ENCODE assay signal across 9 cellular contexts in the genomic region with DNA sequence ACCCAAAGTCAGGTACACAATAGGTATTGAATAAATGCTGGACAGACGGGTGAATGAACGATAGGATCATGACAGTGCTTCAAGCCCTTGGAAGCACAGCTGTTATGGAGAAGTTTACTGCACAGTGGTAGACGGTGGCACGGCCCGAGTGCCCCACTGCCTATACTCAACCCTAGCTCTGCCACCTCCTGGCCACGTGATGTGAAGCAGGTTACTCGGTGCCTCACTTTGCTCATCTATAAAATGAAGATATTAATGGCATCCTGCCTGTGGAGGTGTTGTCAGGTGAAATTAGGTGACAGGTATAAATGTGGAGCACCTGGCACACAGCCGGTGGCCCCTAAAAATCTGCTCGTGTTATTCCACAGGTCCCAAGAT. TPM values are rescaled to one million over a fixed set of nuclear protein-coding genes. Genes with fewer than 3 reads are reported as not detected.
DNase-seq lines count a peak whose midpoint lies in the region; ATAC-seq, FAIRE-seq and TF ChIP-seq lines count a peak whose summit lies in the region.
"Had no signal": no experiment of that assay in that cellular context is flagged by ENCODE, and none has a peak within 500 bp of the region (broad histone marks: within the 10 kb centered on the region; RNA-seq: fewer than 3 reads in every experiment).

No MANE protein-coding gene starts in this region.

- ATAC-seq in GM18907 (IDR thresholded peaks at IDR 0.05; ENCODE audit: unreplicated experiment) = peak; percentile 24

- no peaks in the 10 kb centered on the region for H3K27me3 ChIP-seq in H1 (replicated peaks in 1 of 4; ENCODE audit: control insufficient read depth in 3 of 4, extremely low read depth in 1 of 4, insufficient read depth in 3 of 4, low read length in 3 of 4)

- intact Hi-C loops in activated CD4-positive, alpha-beta memory T cell treated with anti-CD3 and anti-CD28 coated beads for 36 hours (cut with micrococcal nuclease) = loop anchor here (1.0 to 5.0 kb wide), 3 partner anchors 16 to 377 kb away; no protein-coding TSS in a partner anchor

- no peak overlapping the region for H2BK15ac ChIP-seq in H1 (ENCODE audit: low read length)

- no peaks in the 10 kb centered on the region for H3K9me3 Mint-ChIP-seq in activated CD4-positive, alpha-beta memory T cell treated with anti-CD3 and anti-CD28 coated beads for 36 hours

- H3K4me1 ChIP-seq in H1 (replicated peaks in 1 of 4; ENCODE audit: control insufficient read depth in 3 of 4, insufficient read depth in 4 of 4, low read length in 3 of 4) = peaks cover 0 to 2% (median 0%) of the 10 kb centered on the region in 4 experiments; a peak in 1 of 7 replicates

- no peak overlapping the region for H2BK5ac ChIP-seq in H1 (ENCODE audit: low read depth, low read length)

- no peaks in the 10 kb centered on the region for H3K23me2 ChIP-seq in H1 (ENCODE audit: low read depth, low read length)

- no peak for TF ChIP-seq EP300 in H1 (IDR thresholded peaks at IDR 0.05; ENCODE audit: borderline replicate concordance in 1 of 2, low read depth in 2 of 2, low read length in 2 of 2)

- no peak overlapping the region for H2AFZ ChIP-seq in H1 (ENCODE audit: low read length)

- no peak overlapping the region for H2BK120ac ChIP-seq in H1 (replicated peaks; ENCODE audit: low read depth, low read length)

- TF ChIP-seq POLR2A in H1 (IDR thresholded peaks at IDR 0.05; ENCODE audit: control extremely low read depth in 1 of 2, low read depth in 2 of 2, low read length in 2 of 2) = no peak

- TF ChIP-seq RAD21 in H1 (IDR thresholded peaks at IDR 0.05 in 1 of 2, conservative IDR thresholded peaks at IDR 0.05 in 1 of 2; ENCODE audit: low read depth in 2 of 2, low read length in 2 of 2) = peak; percentile 53 to 71

- no peak overlapping the region for H3K14ac ChIP-seq in H1 (ENCODE audit: insufficient read length)

- H3K36me3 ChIP-seq in H1 (ENCODE audit: control insufficient read depth in 2 of 4, insufficient read depth in 4 of 4, low read length in 3 of 4) = no peaks in the 10 kb centered on the region

- FAIRE-seq in H1 (lab: Jason Lieb, UNC) (no peak), GM19239 (lab: Jason Lieb, UNC) (no peak)

- no peaks in the 10 kb centered on the region for H3K27me3 Mint-ChIP-seq in activated CD4-positive, alpha-beta memory T cell treated with anti-CD3 and anti-CD28 coated beads for 36 hours

- no peak overlapping the region; the same call in 1 of the 2 replicates for H4K8ac ChIP-seq in H1 (ENCODE audit: extremely low read depth, insufficient read depth, low read length)

- H3K4me1 Mint-ChIP-seq in activated CD4-positive, alpha-beta memory T cell treated with anti-CD3 and anti-CD28 coated beads for 36 hours (ENCODE audit: low read depth) = peaks cover 78% of the 10 kb centered on the region

- no peak overlapping the region for H3K4me3 ChIP-seq in AG04449 (ENCODE audit: low read depth, low read length)
- H3K4me3 ChIP-seq in H1 (ENCODE audit: extremely low read depth in 1 of 4, insufficient read depth in 2 of 4, low read depth in 3 of 4, low read length in 4 of 4) = no peak overlapping the region
- H3K4me3 ChIP-seq in skeletal muscle cell (ENCODE audit: low read depth, low read length) = peak overlapping the region; percentile 10

- no peaks in the 10 kb centered on the region for H3K79me1 ChIP-seq in H1 (ENCODE audit: low read depth, low read length)

- no peak overlapping the region for H3K23ac ChIP-seq in H1 (ENCODE audit: insufficient read length)

- H3K4ac ChIP-seq in H1 (replicated peaks; ENCODE audit: insufficient read length, low read depth, low read length) = no peak overlapping the region

- CTCF ChIA-PET in AG04449 (lab: Yijun Ruan, JAX) = interaction anchor here (0.8 to 13.2 kb wide), 7 partner anchors 9 to 315 kb away, joined by 3 to 135 read pairs (median 6); no protein-coding TSS in a partner anchor
- CTCF ChIA-PET in activated CD4-positive, alpha-beta memory T cell treated with anti-CD3 and anti-CD28 coated beads for 36 hours (lab: Charles Lee) = interaction anchor here (0.9 to 19.1 kb wide), 25 partner anchors 9 to 210 kb away, joined by 3 to 425 read pairs (median 5); partner anchors contain the start of genes CCDC197 and OTUB2
- CTCF ChIA-PET in H1 (lab: Charles Lee; ENCODE audit: partially characterized antibody) = interaction anchor here (0.6 to 7.8 kb wide), 17 partner anchors 8 to 134 kb away, joined by 3 to 81 read pairs (median 6); partner anchors contain the start of gene CCDC197

- peak; percentile 24 for TF ChIP-seq CTCF in AG04449 (IDR thresholded peaks at IDR 0.05; ENCODE audit: insufficient read depth, low read length, missing control alignments)
- peak; percentile 59 to 70 (median 61) for TF ChIP-seq CTCF in H1 (IDR thresholded peaks at IDR 0.05; ENCODE audit: control extremely low read depth in 1 of 3, insufficient read depth in 1 of 3, low read depth in 1 of 3, low read length in 3 of 3)

- no peak overlapping the region for H4K5ac ChIP-seq in H1 (ENCODE audit: insufficient read length, low read depth, low read length)

- H3K4me3 Mint-ChIP-seq in activated CD4-positive, alpha-beta memory T cell treated with anti-CD3 and anti-CD28 coated beads for 36 hours = peak overlapping the region; percentile 74

- H3K79me2 ChIP-seq in H1 (ENCODE audit: control insufficient read depth in 1 of 2, insufficient read depth in 2 of 2, low read length in 2 of 2) = no peaks in the 10 kb centered on the region

- H2BK20ac ChIP-seq in H1 (ENCODE audit: low read length) = no peak overlapping the region

- no peak for DNase-seq in AG04449 (ENCODE audit: low read depth, low spot score)
- peak; percentile 6 for DNase-seq in NCI-H2196 treated with DMSO at 0.1 percent for 48 hours (lab: John Stamatoyannopoulos, UW; ENCODE audit: unreplicated experiment)
- DNase-seq in activated CD4-positive, alpha-beta memory T cell treated with anti-CD3 and anti-CD28 coated beads for 36 hours = peak; percentile 82
- DNase-seq in H1 (ENCODE audit: low read depth in 1 of 2, low spot score in 2 of 2) = no peak
- DNase-seq in skeletal muscle cell (ENCODE audit: low read depth) = no peak
- no peak for DNase-seq in NCI-H446 treated with DMSO at 0.1 percent for 48 hours (lab: John Stamatoyannopoulos, UW)
- DNase-seq in GM19239 (ENCODE audit: insufficient read length, low spot score) = no peak

- H3K18ac ChIP-seq in H1 (ENCODE audit: extremely low read depth, low read length) = no peak overlapping the region

- no peak overlapping the region for H3K56ac ChIP-seq in H1 (replicated peaks; ENCODE audit: insufficient read length, low read depth, low read length)

- no peaks in the 10 kb centered on the region for H4K20me1 ChIP-seq in H1 (replicated peaks in 1 of 2; ENCODE audit: control insufficient read depth in 1 of 2, insufficient read depth in 2 of 2, low read length in 2 of 2)

- peaks cover 15% of the 10 kb centered on the region for H3K36me3 Mint-ChIP-seq in activated CD4-positive, alpha-beta memory T cell treated with anti-CD3 and anti-CD28 coated beads for 36 hours

- H3K27ac ChIP-seq in H1 (ENCODE audit: low read depth, low read length) = no peak overlapping the region

- no peak overlapping the region for H3K9ac ChIP-seq in H1 (replicated peaks in 1 of 4; ENCODE audit: extremely low read depth in 1 of 4, low read depth in 3 of 4, low read length in 3 of 4)

- no peaks in the 10 kb centered on the region for H3K9me3 ChIP-seq in H1 (ENCODE audit: insufficient read depth in 2 of 2, low read depth in 1 of 2, low read length in 1 of 2)

- WGBS in H1 (ENCODE audit: extremely low coverage in 1 of 2, insufficient coverage in 1 of 2, insufficient read length in 1 of 2, insufficient replicate concordance in 2 of 2, low coverage in 1 of 2, low lambda C conversion rate in 2 of 2, missing lambda C conversion rate in 1 of 2), 2 experiments = 77% methylated on average over 9 of the region's 9 CpGs; no CpG with 5 or more reads in 1 of the 2 experiments

- POLR2A ChIA-PET in AG04449 (lab: Yijun Ruan, JAX) = no interaction called here
- POLR2A ChIA-PET in activated CD4-positive, alpha-beta memory T cell treated with anti-CD3 and anti-CD28 coated beads for 36 hours (lab: Charles Lee) = interaction anchor here (0.9 to 10.3 kb wide), 11 partner anchors 8 to 111 kb away, joined by 3 to 447 read pairs (median 3); partner anchors contain the start of genes DDX24 and IFI27L1
- POLR2A ChIA-PET in H1 (lab: Charles Lee; ENCODE audit: partially characterized antibody) = interaction anchor here (1.0 to 1.3 kb wide), 2 partner anchors 18 to 31 kb away, joined by 3 to 4 read pairs; no protein-coding TSS in a partner anchor

- no peak overlapping the region for H2AK5ac ChIP-seq in H1 (ENCODE audit: low read depth, low read length)

- no peak overlapping the region for H3K4me2 ChIP-seq in H1 (ENCODE audit: insufficient read depth in 1 of 2, low read depth in 2 of 2, low read length in 2 of 2)

- no peak overlapping the region for H2BK12ac ChIP-seq in H1 (ENCODE audit: low read depth, low read length)

- H3K27ac Mint-ChIP-seq in activated CD4-positive, alpha-beta memory T cell treated with anti-CD3 and anti-CD28 coated beads for 36 hours = peak overlapping the region; percentile 96

- H4K91ac ChIP-seq in H1 (replicated peaks; ENCODE audit: insufficient read length, low read length) = no peak overlapping the region

RNA-seq across cellular contexts. Expression of gene ASB2, which starts 5.8 kb away (rescaled TPM):
- 10 to 100 TPM; 40.6 to 44.6 TPM for total RNA-seq in activated CD4-positive, alpha-beta memory T cell treated with anti-CD3 and anti-CD28 coated beads for 36 hours
- total RNA-seq in H1 (2021; fragmentation: NEBNext Ultra II Directional; extraction: Animal tissue kit (Norgen Biotek cat#: 25700)) = 0.77 and 1.0 TPM in 2 replicates
- polyA plus RNA-seq in H1 (2011; rRNA removed) = 2.1 and 3.2 TPM in 2 replicates
- polyA plus RNA-seq in H1 (2011; cell fraction: cytosol; rRNA removed) = 1.3 TPM
- 0.91 TPM for polyA plus RNA-seq in H1 (2011; cell fraction: nucleus; rRNA removed)
- polyA plus RNA-seq in H1 (2012, experiment 1 of 2) = 0.37 to 0.97 TPM (median 0.77 TPM) in 4 replicates
- polyA plus RNA-seq in H1 (2012, experiment 2 of 2) = 0.47 TPM
- 0.83 TPM for polyA plus RNA-seq in H1 (2013, experiment 1 of 2)
- polyA plus RNA-seq in H1 (2013, experiment 2 of 2) = 1.2 TPM
- 1.2 and 2.1 TPM in 2 replicates for polyA minus RNA-seq in H1 (2011; rRNA and poly(A)+ RNA removed)
- 3.7 TPM for polyA minus RNA-seq in H1 (2011; cell fraction: cytosol; rRNA and poly(A)+ RNA removed)
- 1.9 TPM for polyA minus RNA-seq in H1 (2011; cell fraction: nucleus; rRNA and poly(A)+ RNA removed)

RNA-seq across cellular contexts. Expression of gene CCDC197, which starts 26.5 kb away (rescaled TPM):
- total RNA-seq in activated CD4-positive, alpha-beta memory T cell treated with anti-CD3 and anti-CD28 coated beads for 36 hours = under 1 TPM; 0.44 to 0.69 TPM
- total RNA-seq in H1 (2021; fragmentation: NEBNext Ultra II Directional; extraction: Animal tissue kit (Norgen Biotek cat#: 25700)) = not detected in 2 replicates
- polyA plus RNA-seq in H1 (2011; rRNA removed) = not detected in 2 replicates
- polyA plus RNA-seq in H1 (2011; cell fraction: cytosol; rRNA removed) = not detected
- polyA plus RNA-seq in H1 (2011; cell fraction: nucleus; rRNA removed) = not detected
- not detected in 4 replicates for polyA plus RNA-seq in H1 (2012, experiment 1 of 2)
- not detected for polyA plus RNA-seq in H1 (2012, experiment 2 of 2)
- polyA plus RNA-seq in H1 (2013, experiment 1 of 2) = not detected
- not detected for polyA plus RNA-seq in H1 (2013, experiment 2 of 2)
- not detected in 2 replicates for polyA minus RNA-seq in H1 (2011; rRNA and poly(A)+ RNA removed)
- polyA minus RNA-seq in H1 (2011; cell fraction: cytosol; rRNA and poly(A)+ RNA removed) = not detected
- polyA minus RNA-seq in H1 (2011; cell fraction: nucleus; rRNA and poly(A)+ RNA removed) = not detected
- polyA plus RNA-seq: esophagus had no signal

RNA-seq across cellular contexts. Expression of gene FAM181A, which starts 43.4 kb away (rescaled TPM):
- total RNA-seq in activated CD4-positive, alpha-beta memory T cell treated with anti-CD3 and anti-CD28 coated beads for 36 hours = not detected
- not detected in 2 replicates for total RNA-seq in H1 (2021; fragmentation: NEBNext Ultra II Directional; extraction: Animal tissue kit (Norgen Biotek cat#: 25700))
- not detected in 2 replicates for polyA plus RNA-seq in H1 (2011; rRNA removed)
- polyA plus RNA-seq in H1 (2011; cell fraction: cytosol; rRNA removed) = not detected
- not detected for polyA plus RNA-seq in H1 (2011; cell fraction: nucleus; rRNA removed)
- not detected in 4 replicates for polyA plus RNA-seq in H1 (2012, experiment 1 of 2)
- not detected for polyA plus RNA-seq in H1 (2012, experiment 2 of 2)
- polyA plus RNA-seq in H1 (2013, experiment 1 of 2) = not detected
- polyA plus RNA-seq in H1 (2013, experiment 2 of 2) = not detected
- polyA minus RNA-seq in H1 (2011; rRNA and poly(A)+ RNA removed) = not detected in 2 replicates
- polyA minus RNA-seq in H1 (2011; cell fraction: cytosol; rRNA and poly(A)+ RNA removed) = not detected
- not detected for polyA minus RNA-seq in H1 (2011; cell fraction: nucleus; rRNA and poly(A)+ RNA removed)
- polyA plus RNA-seq: esophagus had no signal

RNA-seq across cellular contexts. Expression of gene OTUB2, which starts 55.6 kb away (rescaled TPM):
- 1 to 10 TPM; 2.0 to 2.9 TPM for total RNA-seq in activated CD4-positive, alpha-beta memory T cell treated with anti-CD3 and anti-CD28 coated beads for 36 hours
- 4.1 and 4.2 TPM in 2 replicates for total RNA-seq in H1 (2021; fragmentation: NEBNext Ultra II Directional; extraction: Animal tissue kit (Norgen Biotek cat#: 25700))
- 2.2 and 2.6 TPM in 2 replicates for polyA plus RNA-seq in H1 (2011; rRNA removed)
- 2.1 TPM for polyA plus RNA-seq in H1 (2011; cell fraction: cytosol; rRNA removed)
- 3.1 TPM for polyA plus RNA-seq in H1 (2011; cell fraction: nucleus; rRNA removed)
- polyA plus RNA-seq in H1 (2012, experiment 1 of 2) = 2.8 to 4.1 TPM (median 3.5 TPM) in 4 replicates
- polyA plus RNA-seq in H1 (2012, experiment 2 of 2) = 5.0 TPM
- 2.3 TPM for polyA plus RNA-seq in H1 (2013, experiment 1 of 2)
- 2.1 TPM for polyA plus RNA-seq in H1 (2013, experiment 2 of 2)
- 7.9 and 8.0 TPM in 2 replicates for polyA minus RNA-seq in H1 (2011; rRNA and poly(A)+ RNA removed)
- 4.5 TPM for polyA minus RNA-seq in H1 (2011; cell fraction: cytosol; rRNA and poly(A)+ RNA removed)
- 5.9 TPM for polyA minus RNA-seq in H1 (2011; cell fraction: nucleus; rRNA and poly(A)+ RNA removed)

Comparison
In these comparisons a context has a peak if more than half of its experiments do, and no peak if none do; other contexts are left out.
1. DNase-seq: peak in NCI-H2196 treated with DMSO at 0.1 percent for 48 hours (single experiment) and activated CD4-positive, alpha-beta memory T cell treated with anti-CD3 and anti-CD28 coated beads for 36 hours (single experiment); none in AG04449 (single experiment), H1 (0 of 2), skeletal muscle cell (single experiment), NCI-H446 treated with DMSO at 0.1 percent for 48 hours (single experiment) and GM19239 (single experiment).
2. RNA of gene ASB2, which starts 5.8 kb away (total RNA-seq): 40.6 to 44.6 TPM in activated CD4-positive, alpha-beta memory T cell treated with anti-CD3 and anti-CD28 coated beads for 36 hours; 0.77 to 1.0 TPM in H1; every median in the first group is over 10 times any median in the second.